ENCODE assay signal across 2 cellular contexts in genomic region chr3:134008630-134009156, GRCh38.
A peak's percentile ranks its signal among the peaks of the same experiment; 100 is the strongest.
TF ChIP-seq lines count a peak whose summit lies in the region.

No MANE protein-coding gene starts in this region.

TF ChIP-seq in IMR-90, 13 proteins besides CTCF, POLR2A, EP300 and RAD21:
- 0 out of 2 replicates have a peak, but pooled peaks have one; percentile 25 for TF ChIP-seq FOS (IDR thresholded peaks at IDR 0.05; ENCODE audit: low read depth, low read length)
- no peak for TF ChIP-seq ELK1 (IDR thresholded peaks at IDR 0.05; ENCODE audit: borderline replicate concordance, low read depth, low read length)
- TF ChIP-seq USF2 (IDR thresholded peaks at IDR 0.05; ENCODE audit: low read depth, low read length): no peak
- TF ChIP-seq NFE2L2 (IDR thresholded peaks at IDR 0.05; ENCODE audit: low read depth, low read length): no peak
- TF ChIP-seq MAFK (IDR thresholded peaks at IDR 0.05; ENCODE audit: low read depth, low read length): no peak
- TF ChIP-seq MAZ (IDR thresholded peaks at IDR 0.05; ENCODE audit: borderline replicate concordance, low read depth, low read length): no peak
- no peak for TF ChIP-seq CEBPB (IDR thresholded peaks at IDR 0.05; ENCODE audit: low read depth, low read length)
- peak; percentile 34 for TF ChIP-seq RCOR1 (IDR thresholded peaks at IDR 0.05; ENCODE audit: insufficient replicate concordance, low read length)
- no peak for TF ChIP-seq SMC3 (IDR thresholded peaks at IDR 0.05; ENCODE audit: low read depth, low read length)
- TF ChIP-seq MXI1 (IDR thresholded peaks at IDR 0.05; ENCODE audit: borderline replicate concordance, low read depth, low read length): no peak
- TF ChIP-seq CHD1 (IDR thresholded peaks at IDR 0.05; ENCODE audit: low read depth, low read length): no peak
- no peak for TF ChIP-seq BHLHE40 (IDR thresholded peaks at IDR 0.05; ENCODE audit: low read depth, low read length)
- no peak for TF ChIP-seq RFX5 (IDR thresholded peaks at IDR 0.05; ENCODE audit: low read depth, low read length)

TF ChIP-seq in K562, 482 proteins besides CTCF, POLR2A, EP300 and RAD21:
- TF ChIP-seq HDAC8 (tag; IDR thresholded peaks at IDR 0.05): no peak
- TF ChIP-seq POLR3A (IDR thresholded peaks at IDR 0.05; ENCODE audit: borderline replicate concordance, extremely low read depth, insufficient read depth, insufficient read length): no peak
- TF ChIP-seq NFRKB (IDR thresholded peaks at IDR 0.05; ENCODE audit: low read depth): no peak
- TF ChIP-seq ZNF146 (CRISPR knock-in tag; IDR thresholded peaks at IDR 0.05; ENCODE audit: unreplicated experiment): no peak
- 0 out of 2 replicates have a peak, but pooled peaks have one; percentile 11 for TF ChIP-seq NFIC (IDR thresholded peaks at IDR 0.05)
